17 cellular contexts compared by ENCODE assay signal in genomic region chr16:86444274-86445060, GRCh38.
"Had no signal": no experiment of that assay in that cellular context is flagged by ENCODE, and none has a peak within 500 bp of the region (broad histone marks: within the 10 kb centered on the region; RNA-seq: fewer than 3 reads in every experiment).

No MANE protein-coding gene starts in this region.

- H3K4me3 ChIP-seq: adrenal gland, esophagus squamous epithelium, lung, ovary, psoas muscle, testis had no signal

- H3K9me3 ChIP-seq: adrenal gland, esophagus squamous epithelium, ovary, psoas muscle, testis had no signal

- ATAC-seq: activated T-cell treated with anti-CD3 and anti-CD28 coated beads, Interleukin-2, amount 50 U/mL, for 72 hours; left lobe of liver; psoas muscle; right cardiac atrium; stimulated activated memory B cell treated with anti-CD40 and anti-IgM and Interleukin-4, amounts not matched to agents 10 μg/mL and 1 μg/mL and 100 μg/mL, for 72 hours had no signal

- H3K27me3 ChIP-seq: ovary, testis had no signal

- H3K36me3 ChIP-seq: adrenal gland, esophagus squamous epithelium, ovary, WERI-Rb-1 had no signal

- H3K4me1 ChIP-seq: adrenal gland, psoas muscle, testis had no signal

- DNase-seq: activated CD4-positive, alpha-beta T cell treated with anti-CD3 and anti-CD28 coated beads, Interleukin-2, amount 50 U/mL, for 4 hours; activated effector memory CD4-positive, alpha-beta T cell treated with anti-CD3 and anti-CD28 coated beads, Interleukin-2, amount 50 U/mL, for 16 hours; activated T-cell treated with anti-CD3 and anti-CD28 coated beads, Interleukin-2, amount 50 U/mL, for 72 hours; adrenal gland; cerebellar nuclear complex; effector memory CD4-positive, alpha-beta T cell; esophagus squamous epithelium; hippocampal formation; ovary; psoas muscle; stimulated activated CD4-positive, alpha-beta T cell treated with anti-CD3 and anti-CD28 coated beads, Interleukin-4, amount 100 ng/mL, for 4 hours; testis; WERI-Rb-1 had no signal

- H3K27ac ChIP-seq: adrenal gland, esophagus squamous epithelium, ovary, psoas muscle, testis, WERI-Rb-1 had no signal
